Comparison of ENCODE assay signal across 17 cellular contexts in the genomic region with DNA sequence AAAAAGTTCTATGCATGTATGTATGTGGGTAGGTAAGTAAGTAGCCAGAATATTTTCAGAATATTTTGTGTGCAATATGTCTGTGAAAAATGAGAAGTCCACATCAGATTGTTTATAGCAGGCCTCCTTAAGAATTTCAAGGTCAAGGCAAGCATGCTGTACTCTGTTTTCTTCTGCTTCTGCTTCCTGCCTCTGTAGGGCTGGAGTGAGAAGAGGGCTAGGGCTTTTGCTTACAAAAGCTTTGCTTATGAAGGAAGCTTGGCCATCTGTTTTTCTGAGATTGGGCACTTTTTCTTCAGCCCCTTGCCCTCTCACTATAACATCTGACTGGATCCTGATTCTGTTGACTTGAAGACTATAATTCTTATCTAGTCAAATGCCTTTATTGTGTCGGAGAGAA.
DNase-seq lines count a peak whose midpoint lies in the region; ATAC-seq and TF ChIP-seq lines count a peak whose summit lies in the region.
"Had no signal": no experiment of that assay in that cellular context is flagged by ENCODE, and none has a peak within 500 bp of the region (broad histone marks: within the 10 kb centered on the region; RNA-seq: fewer than 3 reads in every experiment).

No MANE protein-coding gene starts in this region.

- H3K27ac Mint-ChIP-seq in progenitor cell of endocrine pancreas, result no peak overlapping the region
- no peak overlapping the region for H3K27ac Mint-ChIP-seq in activated naive CD8-positive, alpha-beta T cell treated with anti-CD3 and anti-CD28 coated beads for 36 hours

- no peaks in the 10 kb centered on the region for H3K36me3 ChIP-seq in smooth muscle cell (ENCODE audit: low read depth)

- no peaks in the 10 kb centered on the region for H4K20me1 ChIP-seq in smooth muscle cell (ENCODE audit: low read depth)

- TF ChIP-seq CTCF in fibroblast of pulmonary artery (IDR thresholded peaks at IDR 0.05; ENCODE audit: low read length, missing control alignments) (no peak), smooth muscle cell (IDR thresholded peaks at IDR 0.05; ENCODE audit: borderline replicate concordance, insufficient read depth, poor library complexity, severe bottlenecking) (no peak), progenitor cell of endocrine pancreas (IDR thresholded peaks at IDR 0.05; ENCODE audit: unreplicated experiment) (no peak)

- H2AFZ ChIP-seq in smooth muscle cell (ENCODE audit: low read depth), result peak overlapping the region; percentile 16

- no peaks in the 10 kb centered on the region for H3K27me3 Mint-ChIP-seq in progenitor cell of endocrine pancreas
- H3K27me3 Mint-ChIP-seq in activated naive CD8-positive, alpha-beta T cell treated with anti-CD3 and anti-CD28 coated beads for 36 hours, result peaks cover 3% of the 10 kb centered on the region

- ATAC-seq in HG03521 (IDR thresholded peaks at IDR 0.05; ENCODE audit: unreplicated experiment), result no peak
- ATAC-seq: HepG2 had no signal

- H3K79me2 ChIP-seq in smooth muscle cell (ENCODE audit: low read depth), result no peaks in the 10 kb centered on the region

- H3F3A ChIP-seq in smooth muscle cell (ENCODE audit: low read depth), result no peaks in the 10 kb centered on the region

- DNase-seq in NOMO-1 treated with DMSO at 0.1 percent for 48 hours (lab: John Stamatoyannopoulos, UW; ENCODE audit: unreplicated experiment) (peak; percentile 5), NOMO-1 treated with dmso at 0.1 percent for 144 hours (lab: John Stamatoyannopoulos, UW; ENCODE audit: unreplicated experiment) (no peak), amniotic epithelial cell (ENCODE audit: low read depth) (peak; percentile 79), fibroblast of pulmonary artery (ENCODE audit: low read depth) (peak; percentile 37), smooth muscle cell (lab: John Stamatoyannopoulos, UW; ENCODE audit: unreplicated experiment) (no peak), progenitor cell of endocrine pancreas (ENCODE audit: low spot score, unreplicated experiment) (no peak)
- no peak for DNase-seq in activated naive CD8-positive, alpha-beta T cell treated with anti-CD3 and anti-CD28 coated beads for 36 hours
- DNase-seq: H7, Karpas-422, NCI-H2029, NCI-H510A treated with DMSO at 0.1 percent for 48 hours, OCI-M1, RPMI8226 had no signal

- 94% methylated on average over 1 of the region's 1 CpG for WGBS in smooth muscle cell (ENCODE audit: low lambda C conversion rate)

- H3K4me2 ChIP-seq in smooth muscle cell, result no peak overlapping the region

- no peaks in the 10 kb centered on the region for H3K36me3 Mint-ChIP-seq in progenitor cell of endocrine pancreas (ENCODE audit: insufficient read depth)
- H3K36me3 Mint-ChIP-seq in activated naive CD8-positive, alpha-beta T cell treated with anti-CD3 and anti-CD28 coated beads for 36 hours, result no peaks in the 10 kb centered on the region

- H3K9me3 Mint-ChIP-seq in progenitor cell of endocrine pancreas (ENCODE audit: low read depth), result no peaks in the 10 kb centered on the region
- H3K9me3 Mint-ChIP-seq in activated naive CD8-positive, alpha-beta T cell treated with anti-CD3 and anti-CD28 coated beads for 36 hours, result no peaks in the 10 kb centered on the region

- H3K4me1 ChIP-seq in smooth muscle cell (ENCODE audit: low read depth), result peaks cover 4% of the 10 kb centered on the region

- no peak overlapping the region for H3K4me3 Mint-ChIP-seq in progenitor cell of endocrine pancreas (ENCODE audit: low read depth)
- H3K4me3 Mint-ChIP-seq in activated naive CD8-positive, alpha-beta T cell treated with anti-CD3 and anti-CD28 coated beads for 36 hours, result no peak overlapping the region

- no peak overlapping the region for H3K9ac ChIP-seq in smooth muscle cell (ENCODE audit: low read depth)

- H3K27me3 ChIP-seq in smooth muscle cell (ENCODE audit: low read depth), result no peaks in the 10 kb centered on the region

- no peaks in the 10 kb centered on the region for H3K4me1 Mint-ChIP-seq in progenitor cell of endocrine pancreas (ENCODE audit: low read depth)
- no peaks in the 10 kb centered on the region for H3K4me1 Mint-ChIP-seq in activated naive CD8-positive, alpha-beta T cell treated with anti-CD3 and anti-CD28 coated beads for 36 hours

- H3K9me3 ChIP-seq in smooth muscle cell (replicated peaks; ENCODE audit: low read depth), result no peaks in the 10 kb centered on the region

- H3K4me3 ChIP-seq in fibroblast of pulmonary artery (replicated peaks; ENCODE audit: low read depth, low read length), result no peak overlapping the region
- H3K4me3 ChIP-seq in smooth muscle cell, result no peak overlapping the region

- no peak overlapping the region for H3K27ac ChIP-seq in smooth muscle cell (ENCODE audit: low read depth)
- H3K27ac ChIP-seq: 22Rv1, C4-2B had no signal

Comparison
In these comparisons a context has a peak if more than half of its experiments do, and no peak if none do; other contexts are left out.
1. DNase-seq: peak in NOMO-1 treated with DMSO at 0.1 percent for 48 hours (single experiment), amniotic epithelial cell (single experiment) and fibroblast of pulmonary artery (single experiment); none in NOMO-1 treated with dmso at 0.1 percent for 144 hours (single experiment), smooth muscle cell (single experiment), progenitor cell of endocrine pancreas (single experiment) and activated naive CD8-positive, alpha-beta T cell treated with anti-CD3 and anti-CD28 coated beads for 36 hours (single experiment).